ENCODE assay signal across 8 cellular contexts in the genomic region with DNA sequence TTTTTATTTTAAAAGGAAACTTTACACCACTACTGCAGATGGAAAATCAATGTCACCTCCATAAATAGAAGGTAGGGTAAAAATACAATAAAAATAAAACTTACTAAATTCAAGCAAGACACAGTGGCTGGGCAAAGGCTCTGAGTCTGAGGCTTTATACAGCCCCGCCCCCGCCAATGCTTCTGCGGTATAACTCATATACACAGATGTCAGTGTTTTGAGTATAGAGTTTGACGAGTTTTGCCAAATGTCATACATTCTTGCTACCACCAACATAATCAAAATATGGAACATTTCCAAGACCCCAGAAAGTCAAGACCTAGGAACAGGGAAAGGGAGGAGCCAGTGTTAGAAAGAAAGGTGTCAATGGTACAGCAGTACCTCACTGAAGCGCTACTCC. TPM values are rescaled to one million over a fixed set of nuclear protein-coding genes. Genes with fewer than 3 reads are reported as not detected.
DNase-seq lines count a peak whose midpoint lies in the region; TF ChIP-seq lines count a peak whose summit lies in the region.

No MANE protein-coding gene starts in this region.

- no peak for TF ChIP-seq POLR2A in uterus (IDR thresholded peaks at IDR 0.05)

- no peaks in the 10 kb centered on the region for H3K27me3 ChIP-seq in uterus
- H3K27me3 ChIP-seq in right atrium auricular region = no peaks in the 10 kb centered on the region

- DNase-seq in EL (peak; percentile 21), uterus (no peak), ACHN (no peak), CD14-positive monocyte (ENCODE audit: low spot score) (no peak), right atrium auricular region (ENCODE audit: low spot score) (no peak)
- DNase-seq in activated CD4-positive, CD25-positive, alpha-beta regulatory T cell treated with anti-CD3 and anti-CD28 coated beads, Interleukin-2, amount 50 U/mL, for 16 hours (ENCODE audit: low read depth, low spot score) = peak; percentile 53
- DNase-seq in stimulated activated CD4-positive, alpha-beta T cell treated with anti-CD3 and anti-CD28 coated beads, Interleukin-2, amount 100 ng/mL, for 4 hours (ENCODE audit: low read depth) = peak; percentile 68

- intact Hi-C loops in uterus (cut with DNase I; ENCODE audit: low total_unique reads) = no loop called here
- intact Hi-C loops in CD14-positive monocyte (cut with micrococcal nuclease) = no loop called here

- H3K4me3 Mint-ChIP-seq in activated naive CD8-positive, alpha-beta T cell = peak overlapping the region; percentile 91
- H3K4me3 Mint-ChIP-seq in CD14-positive monocyte = no peak overlapping the region

- H3K9me3 Mint-ChIP-seq in activated naive CD8-positive, alpha-beta T cell (ENCODE audit: low read depth) = no peaks in the 10 kb centered on the region
- H3K9me3 Mint-ChIP-seq in CD14-positive monocyte = no peaks in the 10 kb centered on the region

- H3K27ac ChIP-seq in uterus (no peak overlapping the region), right atrium auricular region (no peak overlapping the region)

- peak overlapping the region; percentile 99 for H3K27ac Mint-ChIP-seq in activated naive CD8-positive, alpha-beta T cell
- H3K27ac Mint-ChIP-seq in CD14-positive monocyte = no peak overlapping the region

- H3K36me3 ChIP-seq in uterus = no peaks in the 10 kb centered on the region
- no peaks in the 10 kb centered on the region for H3K36me3 ChIP-seq in right atrium auricular region

- in situ Hi-C loops in ACHN (cut with HindIII; ENCODE audit: low pct_ligation_motif_present, low pct_unique_long_range_greater_than_20kb, low sequenced_read_pairs) = no loop called here

- H3K4me3 ChIP-seq in uterus (no peak overlapping the region), right atrium auricular region (no peak overlapping the region)

- H3K36me3 Mint-ChIP-seq in activated naive CD8-positive, alpha-beta T cell = peaks cover 14% of the 10 kb centered on the region
- H3K36me3 Mint-ChIP-seq in CD14-positive monocyte = no peaks in the 10 kb centered on the region

- TF ChIP-seq CTCF in uterus (IDR thresholded peaks at IDR 0.05) = no peak
- no peak for TF ChIP-seq CTCF in CD14-positive monocyte (IDR thresholded peaks at IDR 0.05)
- no peak for TF ChIP-seq CTCF in right atrium auricular region (IDR thresholded peaks at IDR 0.05)

- H3K4me1 ChIP-seq in uterus = peaks cover 0 to 4% of the 10 kb centered on the region in 2 donors
- peaks cover 2 to 83% of the 10 kb centered on the region in 2 donors for H3K4me1 ChIP-seq in right atrium auricular region

- peaks cover 97% of the 10 kb centered on the region for H3K4me1 Mint-ChIP-seq in activated naive CD8-positive, alpha-beta T cell (ENCODE audit: low read depth)
- H3K4me1 Mint-ChIP-seq in CD14-positive monocyte = peaks cover 35% of the 10 kb centered on the region

- no peaks in the 10 kb centered on the region for H3K27me3 Mint-ChIP-seq in activated naive CD8-positive, alpha-beta T cell
- H3K27me3 Mint-ChIP-seq in CD14-positive monocyte (ENCODE audit: low read depth in 3 of 3) = peaks cover 6 to 12% (median 8%) of the 10 kb centered on the region in 3 donors

- H3K9me3 ChIP-seq in uterus = no peaks in the 10 kb centered on the region
- no peaks in the 10 kb centered on the region for H3K9me3 ChIP-seq in right atrium auricular region

RNA-seq across cellular contexts. Expression of gene NFATC2, which starts 12.8 kb away (rescaled TPM):
- total RNA-seq in uterus = 10 to 100 TPM in 3 of 4 donors, 1 to 10 TPM in 1; 5.7 to 36.4 (median 12.0) TPM
- under 1 TPM; 0.03 to 0.18 TPM for polyA plus RNA-seq in CD14-positive monocyte
- 10 to 100 TPM in 1 of 2 donors, 1 to 10 TPM in 1; 8.6 to 12.5 TPM for total RNA-seq in right atrium auricular region

Comparison
In these comparisons a context has a peak if more than half of its experiments do, and no peak if none do; other contexts are left out.
1. DNase-seq: peak in EL (single experiment), activated CD4-positive, CD25-positive, alpha-beta regulatory T cell treated with anti-CD3 and anti-CD28 coated beads, Interleukin-2, amount 50 U/mL, for 16 hours (single experiment) and stimulated activated CD4-positive, alpha-beta T cell treated with anti-CD3 and anti-CD28 coated beads, Interleukin-2, amount 100 ng/mL, for 4 hours (single experiment); none in uterus (0 of 2), ACHN (single experiment), CD14-positive monocyte (single experiment) and right atrium auricular region (single experiment).